In the genomic region with DNA sequence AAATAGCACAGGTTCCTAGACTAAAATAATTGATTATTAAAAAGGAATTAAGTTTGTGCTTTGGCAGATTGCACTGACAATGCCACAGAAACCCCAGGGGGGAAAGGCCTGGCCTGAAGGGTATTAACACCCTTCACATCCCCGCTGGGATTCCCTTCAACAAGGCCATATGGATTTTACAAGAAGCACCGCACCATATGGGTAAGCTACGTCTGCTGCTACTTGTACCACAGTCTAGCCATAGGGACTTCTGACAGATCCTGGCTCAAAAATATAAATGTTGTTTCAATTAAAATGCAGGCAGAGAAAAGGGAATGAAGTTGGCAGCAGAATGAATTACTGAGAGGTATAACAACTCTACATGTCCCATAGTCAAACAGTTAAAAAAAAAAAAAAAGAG, we compare ENCODE assay signal across 1 cellular context.
TF ChIP-seq lines count a peak whose summit lies in the region.

No MANE protein-coding gene starts in this region.

TF ChIP-seq in HepG2, 621 proteins besides CTCF, POLR2A, EP300 and RAD21 (continued from another document):
- TF ChIP-seq LRRFIP1 (CRISPR knock-in tag; conservative IDR thresholded peaks at IDR 0.05), result no peak
- no peak for TF ChIP-seq SP1 (IDR thresholded peaks at IDR 0.05)
- TF ChIP-seq SP1 (CRISPR knock-in tag; IDR thresholded peaks at IDR 0.05), result no peak
- no peak for TF ChIP-seq ZKSCAN1 (IDR thresholded peaks at IDR 0.05; ENCODE audit: low read length)
- TF ChIP-seq, protein P1, sequence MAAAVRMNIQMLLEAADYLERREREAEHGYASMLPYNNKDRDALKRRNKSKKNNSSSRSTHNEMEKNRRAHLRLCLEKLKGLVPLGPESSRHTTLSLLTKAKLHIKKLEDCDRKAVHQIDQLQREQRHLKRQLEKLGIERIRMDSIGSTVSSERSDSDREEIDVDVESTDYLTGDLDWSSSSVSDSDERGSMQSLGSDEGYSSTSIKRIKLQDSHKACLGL (CRISPR knock-in tag; IDR thresholded peaks at IDR 0.05), result no peak
- TF ChIP-seq SNRNP70 (IDR thresholded peaks at IDR 0.05; ENCODE audit: low read depth, low read length), result no peak
- TF ChIP-seq EHMT2 (IDR thresholded peaks at IDR 0.05; ENCODE audit: borderline replicate concordance, low read depth, low read length), result no peak
- no peak for TF ChIP-seq NAIF1 (CRISPR knock-in tag; IDR thresholded peaks at IDR 0.05; ENCODE audit: borderline replicate concordance)
- TF ChIP-seq RELA (CRISPR knock-in tag; IDR thresholded peaks at IDR 0.05), result no peak
- TF ChIP-seq, protein P2, sequence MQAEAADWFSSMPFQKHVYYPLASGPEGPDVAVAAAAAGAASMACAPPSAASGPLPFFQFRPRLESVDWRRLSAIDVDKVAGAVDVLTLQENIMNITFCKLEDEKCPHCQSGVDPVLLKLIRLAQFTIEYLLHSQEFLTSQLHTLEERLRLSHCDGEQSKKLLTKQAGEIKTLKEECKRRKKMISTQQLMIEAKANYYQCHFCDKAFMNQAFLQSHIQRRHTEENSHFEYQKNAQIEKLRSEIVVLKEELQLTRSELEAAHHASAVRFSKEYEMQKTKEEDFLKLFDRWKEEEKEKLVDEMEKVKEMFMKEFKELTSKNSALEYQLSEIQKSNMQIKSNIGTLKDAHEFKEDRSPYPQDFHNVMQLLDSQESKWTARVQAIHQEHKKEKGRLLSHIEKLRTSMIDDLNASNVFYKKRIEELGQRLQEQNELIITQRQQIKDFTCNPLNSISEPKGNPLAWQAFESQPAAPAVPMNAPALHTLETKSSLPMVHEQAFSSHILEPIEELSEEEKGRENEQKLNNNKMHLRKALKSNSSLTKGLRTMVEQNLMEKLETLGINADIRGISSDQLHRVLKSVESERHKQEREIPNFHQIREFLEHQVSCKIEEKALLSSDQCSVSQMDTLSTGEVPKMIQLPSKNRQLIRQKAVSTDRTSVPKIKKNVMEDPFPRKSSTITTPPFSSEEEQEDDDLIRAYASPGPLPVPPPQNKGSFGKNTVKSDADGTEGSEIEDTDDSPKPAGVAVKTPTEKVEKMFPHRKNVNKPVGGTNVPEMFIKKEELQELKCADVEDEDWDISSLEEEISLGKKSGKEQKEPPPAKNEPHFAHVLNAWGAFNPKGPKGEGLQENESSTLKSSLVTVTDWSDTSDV (CRISPR knock-in tag; IDR thresholded peaks at IDR 0.05), result no peak
- TF ChIP-seq MBD4 (IDR thresholded peaks at IDR 0.05; ENCODE audit: borderline replicate concordance, low read length), result no peak
- TF ChIP-seq ZNF879 (CRISPR knock-in tag; IDR thresholded peaks at IDR 0.05), result no peak
- TF ChIP-seq TBX3 (IDR thresholded peaks at IDR 0.05; ENCODE audit: borderline replicate concordance), result no peak
- TF ChIP-seq DR1 (CRISPR knock-in tag; IDR thresholded peaks at IDR 0.05), result no peak
- TF ChIP-seq, protein P3, sequence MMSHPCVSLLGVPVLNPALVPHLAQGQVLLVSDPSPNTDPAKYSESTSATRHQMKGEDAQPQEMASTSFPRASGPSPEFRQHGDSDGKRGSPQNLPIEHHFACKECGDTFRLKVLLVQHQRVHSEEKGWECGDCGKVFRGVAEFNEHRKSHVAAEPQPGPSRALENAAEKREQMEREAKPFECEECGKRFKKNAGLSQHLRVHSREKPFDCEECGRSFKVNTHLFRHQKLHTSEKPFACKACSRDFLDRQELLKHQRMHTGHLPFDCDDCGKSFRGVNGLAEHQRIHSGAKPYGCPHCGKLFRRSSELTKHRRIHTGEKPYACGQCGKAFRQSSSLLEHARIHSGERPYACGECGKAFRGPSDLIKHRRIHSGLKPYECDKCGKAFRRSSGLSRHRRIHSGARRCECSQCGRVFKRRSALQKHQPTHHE (CRISPR knock-in tag; IDR thresholded peaks at IDR 0.05; ENCODE audit: borderline replicate concordance), result no peak
- TF ChIP-seq DNMT3B (CRISPR knock-in tag; conservative IDR thresholded peaks at IDR 0.05), result no peak
